ENCODE assay signal across 8 cellular contexts in genomic region chr1:61711257-61711656, GRCh38. TPM values are rescaled to one million over a fixed set of nuclear protein-coding genes. Genes with fewer than 3 reads are reported as not detected.
A peak's percentile ranks its signal among the peaks of the same experiment; 100 is the strongest.
DNase-seq lines count a peak whose midpoint lies in the region; ATAC-seq, FAIRE-seq and TF ChIP-seq lines count a peak whose summit lies in the region.
"Not testable (repeated sequence)": the region's sequence is repeated elsewhere in the genome, so short reads cannot be mapped to it uniquely, and the experiment has no call there.

No MANE protein-coding gene starts in this region.

- not testable (repeated sequence) for H3K14ac ChIP-seq in H1 (ENCODE audit: insufficient read length)

- 95% methylated on average over 4 of the region's 4 CpGs; no CpG with 5 or more reads in 1 of the 2 experiments for WGBS in H1 (ENCODE audit: extremely low coverage in 1 of 2, insufficient coverage in 1 of 2, insufficient read length in 1 of 2, insufficient replicate concordance in 2 of 2, low coverage in 1 of 2, low lambda C conversion rate in 2 of 2, missing lambda C conversion rate in 1 of 2), 2 experiments
- 92% methylated on average over 4 of the region's 4 CpGs for WGBS in HepG2 (ENCODE audit: low lambda C conversion rate)

- DNase-seq in EH (ENCODE audit: low read depth) (peak; percentile 82), PC-9 (peak; percentile 12 to 44), astrocyte of the hippocampus (ENCODE audit: low read depth, low spot score) (peak; percentile 41)
- DNase-seq in H1 (ENCODE audit: low read depth in 1 of 2, low spot score in 2 of 2); foreskin keratinocyte; HepG2 (ENCODE audit: low spot score); upper lobe of right lung: not testable (repeated sequence)

- not testable (repeated sequence) for H2BK5ac ChIP-seq in H1 (ENCODE audit: low read depth, low read length)

- not testable (repeated sequence) for H3K4me2 ChIP-seq in PC-9; H1 (ENCODE audit: insufficient read depth in 1 of 2, low read depth in 2 of 2, low read length in 2 of 2); HepG2 (ENCODE audit: low read depth, low read length)

- H4K8ac ChIP-seq in H1 (ENCODE audit: extremely low read depth, insufficient read depth, low read length), result not testable (repeated sequence)

- TF ChIP-seq EP300 in H1 (IDR thresholded peaks at IDR 0.05; ENCODE audit: borderline replicate concordance in 1 of 2, low read depth in 2 of 2, low read length in 2 of 2); HepG2 (IDR thresholded peaks at IDR 0.05; ENCODE audit: low read depth in 2 of 2, low read length in 2 of 2); HepG2 (CRISPR knock-in tag; IDR thresholded peaks at IDR 0.05; ENCODE audit: borderline replicate concordance): not testable (repeated sequence)

- H3K23ac ChIP-seq in H1 (ENCODE audit: insufficient read length), result not testable (repeated sequence)

- H3K9me2 ChIP-seq in PC-9 (ENCODE audit: insufficient read depth), result not testable (repeated sequence)

- intact Hi-C loops in PC-9 (cut with micrococcal nuclease; ENCODE audit: unreplicated experiment), result loop anchor here (5.0 kb wide), 1 partner anchor 51 kb away; no protein-coding TSS in a partner anchor
- intact Hi-C loops in HepG2 (cut with micrococcal nuclease; ENCODE audit: unreplicated experiment); upper lobe of right lung (cut with DNase I): not testable (repeated sequence)

- not testable (repeated sequence) for H2AFZ ChIP-seq in PC-9; H1 (ENCODE audit: low read length); HepG2 (ENCODE audit: low read length)

- not testable (repeated sequence) for BruUV-seq in PC-9 (replicated peaks; lab: Mats Ljungman, UMichigan); HepG2 (replicated peaks; lab: Mats Ljungman, UMichigan)

- H3K18ac ChIP-seq in H1 (ENCODE audit: extremely low read depth, low read length), result not testable (repeated sequence)

- in situ Hi-C loops in HepG2 (cut with HindIII; ENCODE audit: extremely low pct_ligation_motif_present, low pct_unique_long_range_greater_than_20kb), result not testable (repeated sequence)

- peak; percentile 57 for ATAC-seq in HG03432 (IDR thresholded peaks at IDR 0.05; ENCODE audit: unreplicated experiment)
- ATAC-seq in foreskin keratinocyte, result peak; percentile 58
- ATAC-seq in HepG2, result peak; percentile 56; the same call in 2 of the 3 replicates
- ATAC-seq in upper lobe of right lung, result peak; percentile 28

- H2BK12ac ChIP-seq in H1 (ENCODE audit: low read depth, low read length), result not testable (repeated sequence)

- not testable (repeated sequence) for H3F3A ChIP-seq in PC-9 (ENCODE audit: insufficient read depth, low read depth)

- H4K5ac ChIP-seq in H1 (ENCODE audit: insufficient read length, low read depth, low read length), result not testable (repeated sequence)

- not testable (repeated sequence) for FAIRE-seq in H1 (lab: Jason Lieb, UNC); HepG2 (lab: Jason Lieb, UNC)

- POLR2A ChIA-PET in PC-9 (lab: Charles Lee; ENCODE audit: unreplicated experiment); HepG2 (lab: Yijun Ruan, JAX): not testable (repeated sequence)
- POLR2A ChIA-PET in H1 (lab: Charles Lee; ENCODE audit: partially characterized antibody), result interaction anchor here (0.6 kb wide), 1 partner anchor 913 kb away, joined by 3 read pairs; no protein-coding TSS in a partner anchor

- CTCF ChIA-PET in PC-9 (lab: Charles Lee); H1 (lab: Charles Lee; ENCODE audit: partially characterized antibody); HepG2 (lab: Yijun Ruan, JAX; ENCODE audit: low intra/inter-chr PET ratio, low total read pairs): not testable (repeated sequence)

- not testable (repeated sequence) for H4K20me1 ChIP-seq in PC-9 (ENCODE audit: insufficient read depth); H1 (replicated peaks in 1 of 2; ENCODE audit: control insufficient read depth in 1 of 2, insufficient read depth in 2 of 2, low read length in 2 of 2); HepG2 (ENCODE audit: insufficient read depth, low read length)

- H3K27ac ChIP-seq in PC-9; H1 (ENCODE audit: low read depth, low read length); foreskin keratinocyte; HepG2 (ENCODE audit: extremely low read length, insufficient read depth, low read length); upper lobe of right lung: not testable (repeated sequence)

- H3K9me3 ChIP-seq in PC-9 (ENCODE audit: insufficient read depth, low read depth); H1 (ENCODE audit: insufficient read depth in 2 of 2, low read depth in 1 of 2, low read length in 1 of 2); HepG2 (ENCODE audit: low read length); upper lobe of right lung: not testable (repeated sequence)

- not testable (repeated sequence) for H3K79me1 ChIP-seq in H1 (ENCODE audit: low read depth, low read length)

- peaks cover 13% of the 10 kb centered on the region; the same call in 1 of the 2 replicates for H3K4me1 ChIP-seq in PC-9 (replicated peaks; ENCODE audit: insufficient read depth)
- H3K4me1 ChIP-seq in H1 (replicated peaks in 1 of 4; ENCODE audit: control insufficient read depth in 3 of 4, insufficient read depth in 4 of 4, low read length in 3 of 4); foreskin keratinocyte; HepG2 (ENCODE audit: insufficient read depth, low read length); upper lobe of right lung: not testable (repeated sequence)

- not testable (repeated sequence) for H3K9ac ChIP-seq in H1 (replicated peaks in 1 of 4; ENCODE audit: extremely low read depth in 1 of 4, low read depth in 3 of 4, low read length in 3 of 4); HepG2 (ENCODE audit: insufficient read depth, low read depth, low read length)

- TF ChIP-seq RAD21 in H1 (IDR thresholded peaks at IDR 0.05 in 1 of 2, conservative IDR thresholded peaks at IDR 0.05 in 1 of 2; ENCODE audit: low read depth in 2 of 2, low read length in 2 of 2); HepG2 (CRISPR knock-in tag; IDR thresholded peaks at IDR 0.05): not testable (repeated sequence)

- H2BK120ac ChIP-seq in H1 (replicated peaks; ENCODE audit: low read depth, low read length), result not testable (repeated sequence)

- H3K23me2 ChIP-seq in H1 (ENCODE audit: low read depth, low read length), result not testable (repeated sequence)

- H3K4me3 ChIP-seq in PC-9; H1 (ENCODE audit: extremely low read depth in 1 of 4, insufficient read depth in 2 of 4, low read depth in 3 of 4, low read length in 4 of 4); HepG2 (replicated peaks in 1 of 3; ENCODE audit: insufficient read depth in 1 of 3, low read depth in 2 of 3, low read length in 3 of 3); upper lobe of right lung: not testable (repeated sequence)

- not testable (repeated sequence) for TF ChIP-seq POLR2A in H1 (IDR thresholded peaks at IDR 0.05; ENCODE audit: control extremely low read depth in 1 of 2, low read depth in 2 of 2, low read length in 2 of 2); HepG2 (IDR thresholded peaks at IDR 0.05; ENCODE audit: insufficient read depth in 1 of 2, low read depth in 2 of 2, low read length in 2 of 2)

- TF ChIP-seq CTCF in PC-9 (conservative IDR thresholded peaks at IDR 0.05); H1 (IDR thresholded peaks at IDR 0.05; ENCODE audit: control extremely low read depth in 1 of 3, insufficient read depth in 1 of 3, low read depth in 1 of 3, low read length in 3 of 3); foreskin keratinocyte (conservative IDR thresholded peaks at IDR 0.05); HepG2 (CRISPR knock-in tag; IDR thresholded peaks at IDR 0.05); upper lobe of right lung (IDR thresholded peaks at IDR 0.05): not testable (repeated sequence)

- not testable (repeated sequence) for H4K91ac ChIP-seq in H1 (replicated peaks; ENCODE audit: insufficient read length, low read length)

- not testable (repeated sequence) for H2BK20ac ChIP-seq in H1 (ENCODE audit: low read length)

- H3K79me2 ChIP-seq in PC-9 (ENCODE audit: low read depth), result peaks cover 36% of the 10 kb centered on the region
- not testable (repeated sequence) for H3K79me2 ChIP-seq in H1 (ENCODE audit: control insufficient read depth in 1 of 2, insufficient read depth in 2 of 2, low read length in 2 of 2); HepG2 (ENCODE audit: insufficient read depth, low read length)

- H2AK5ac ChIP-seq in H1 (ENCODE audit: low read depth, low read length), result not testable (repeated sequence)

- H3K27me3 ChIP-seq in PC-9 (ENCODE audit: insufficient read depth, low read depth); H1 (replicated peaks in 1 of 4; ENCODE audit: control insufficient read depth in 3 of 4, extremely low read depth in 1 of 4, insufficient read depth in 3 of 4, low read length in 3 of 4); foreskin keratinocyte; HepG2 (ENCODE audit: control insufficient read depth in 1 of 2, insufficient read depth in 2 of 2, low read length in 2 of 2); upper lobe of right lung: not testable (repeated sequence)

- not testable (repeated sequence) for H2BK15ac ChIP-seq in H1 (ENCODE audit: low read length)

- H3K56ac ChIP-seq in H1 (replicated peaks; ENCODE audit: insufficient read length, low read depth, low read length), result not testable (repeated sequence)

- H3K36me3 ChIP-seq in PC-9 (ENCODE audit: low read depth) (0 out of 2 replicates have a peak, but pooled peaks cover 23% of the 10 kb centered on the region), H1 (ENCODE audit: control insufficient read depth in 2 of 4, insufficient read depth in 4 of 4, low read length in 3 of 4) (peaks cover 0 to 29% (median 9%) of the 10 kb centered on the region in 4 experiments; a peak in 6 of 8 replicates), HepG2 (replicated peaks in 1 of 2; ENCODE audit: control insufficient read depth in 1 of 2, insufficient read depth in 2 of 2, low read length in 2 of 2) (peaks cover 3 to 30% of the 10 kb centered on the region in 2 experiments; a peak in 4 of 5 replicates), upper lobe of right lung (peaks cover 39% of the 10 kb centered on the region)

- H3K4ac ChIP-seq in H1 (replicated peaks; ENCODE audit: insufficient read length, low read depth, low read length), result not testable (repeated sequence)

RNA-seq across cellular contexts. Expression of gene TM2D1, which starts 13.7 kb away (rescaled TPM):
- total RNA-seq in PC-9 (2021), result 36.8 and 42.0 TPM in 2 replicates
- 17.7 and 21.1 TPM in 2 replicates for total RNA-seq in H1 (2021; fragmentation: NEBNext Ultra II Directional; extraction: Animal tissue kit (Norgen Biotek cat#: 25700))
- polyA plus RNA-seq in H1 (2011; rRNA removed), result 20.5 and 25.8 TPM in 2 replicates
- polyA plus RNA-seq in H1 (2011; cell fraction: cytosol; rRNA removed), result 24.0 TPM
- polyA plus RNA-seq in H1 (2011; cell fraction: nucleus; rRNA removed), result 18.7 TPM
- 13.2 to 19.1 TPM (median 15.5 TPM) in 4 replicates for polyA plus RNA-seq in H1 (2012, experiment 1 of 2)
- 17.2 TPM for polyA plus RNA-seq in H1 (2012, experiment 2 of 2)
- 27.2 TPM for polyA plus RNA-seq in H1 (2013, experiment 1 of 2)
- 24.2 TPM for polyA plus RNA-seq in H1 (2013, experiment 2 of 2)
- 11.3 and 12.2 TPM in 2 replicates for polyA minus RNA-seq in H1 (2011; rRNA and poly(A)+ RNA removed)
- 10.7 TPM for polyA minus RNA-seq in H1 (2011; cell fraction: cytosol; rRNA and poly(A)+ RNA removed)
- 32.3 TPM for polyA minus RNA-seq in H1 (2011; cell fraction: nucleus; rRNA and poly(A)+ RNA removed)
- total RNA-seq in foreskin keratinocyte, result 43.5 and 46.0 TPM in 2 replicates
- polyA plus RNA-seq in foreskin keratinocyte, result 39.6 and 41.0 TPM in 2 replicates
- total RNA-seq in HepG2 (2016; rRNA removed; fragmentation: Illumina TruSeq; extraction: Trizol), result 13.6 and 26.6 TPM in 2 replicates
- 7.2 and 10.4 TPM in 2 replicates for total RNA-seq in HepG2 (2016; cell fraction: cytosol; rRNA removed; fragmentation: Illumina TruSeq; extraction: Trizol; ENCODE audit: low read depth)
- total RNA-seq in HepG2 (2016; cell fraction: insoluble cytoplasmic fraction; rRNA removed; fragmentation: Illumina TruSeq; extraction: Trizol), result 13.0 and 24.5 TPM in 2 replicates
- total RNA-seq in HepG2 (2016; cell fraction: membrane; rRNA removed; fragmentation: Illumina TruSeq; extraction: Trizol), result 11.2 and 11.3 TPM in 2 replicates
- 38.4 and 39.9 TPM in 2 replicates for total RNA-seq in HepG2 (2016; cell fraction: nucleus; rRNA removed; fragmentation: Illumina TruSeq; extraction: Trizol)
- polyA plus RNA-seq in HepG2 (2011; rRNA removed), result 49.0 and 49.2 TPM in 2 replicates
- polyA plus RNA-seq in HepG2 (2011; cell fraction: cytosol; rRNA removed), result 30.3 and 42.8 TPM in 2 replicates
- polyA plus RNA-seq in HepG2 (2011; cell fraction: nucleus; rRNA removed), result 27.1 and 36.2 TPM in 2 replicates
- 39.0 and 47.2 TPM in 2 replicates for polyA plus RNA-seq in HepG2 (2012)
- 6.5 and 7.6 TPM in 2 replicates for polyA plus RNA-seq in HepG2 (2016; cell fraction: cytosol; fragmentation: Illumina TruSeq; extraction: Trizol; ENCODE audit: low read depth)
- 12.9 and 14.8 TPM in 2 replicates for polyA plus RNA-seq in HepG2 (2016; cell fraction: insoluble cytoplasmic fraction; fragmentation: Illumina TruSeq; extraction: Trizol; ENCODE audit: low read depth)
- polyA plus RNA-seq in HepG2 (2016; cell fraction: membrane; fragmentation: Illumina TruSeq; extraction: Trizol; ENCODE audit: low read depth), result 7.5 and 9.9 TPM in 2 replicates
- 35.0 and 43.3 TPM in 2 replicates for polyA plus RNA-seq in HepG2 (2016; cell fraction: nucleus; fragmentation: Illumina TruSeq; extraction: Trizol; ENCODE audit: insufficient read depth, low read depth)
- 14.3 and 21.4 TPM in 2 replicates for polyA minus RNA-seq in HepG2 (2011; rRNA and poly(A)+ RNA removed; ENCODE audit: low replicate concordance)
- 21.5 and 25.8 TPM in 2 replicates for polyA minus RNA-seq in HepG2 (2011; cell fraction: cytosol; rRNA and poly(A)+ RNA removed)
- 70.6 and 76.6 TPM in 2 replicates for polyA minus RNA-seq in HepG2 (2011; cell fraction: nucleus; rRNA and poly(A)+ RNA removed)
- total RNA-seq in upper lobe of right lung, result 41.0 TPM

RNA-seq across cellular contexts. Expression of gene PATJ, which starts 31.0 kb away (rescaled TPM):
- 86.8 and 91.0 TPM in 2 replicates for total RNA-seq in PC-9 (2021)
- 45.8 and 55.6 TPM in 2 replicates for total RNA-seq in H1 (2021; fragmentation: NEBNext Ultra II Directional; extraction: Animal tissue kit (Norgen Biotek cat#: 25700))
- 6.3 and 8.2 TPM in 2 replicates for polyA plus RNA-seq in H1 (2011; rRNA removed)
- polyA plus RNA-seq in H1 (2011; cell fraction: cytosol; rRNA removed), result 11.3 TPM
- 9.1 TPM for polyA plus RNA-seq in H1 (2011; cell fraction: nucleus; rRNA removed)
- 19.5 to 24.4 TPM (median 20.0 TPM) in 4 replicates for polyA plus RNA-seq in H1 (2012, experiment 1 of 2)
- 2.0 TPM for polyA plus RNA-seq in H1 (2012, experiment 2 of 2)
- polyA plus RNA-seq in H1 (2013, experiment 1 of 2), result 18.5 TPM
- polyA plus RNA-seq in H1 (2013, experiment 2 of 2), result 18.7 TPM
- 56.6 and 67.1 TPM in 2 replicates for polyA minus RNA-seq in H1 (2011; rRNA and poly(A)+ RNA removed)
- polyA minus RNA-seq in H1 (2011; cell fraction: cytosol; rRNA and poly(A)+ RNA removed), result 27.9 TPM
- 136 TPM for polyA minus RNA-seq in H1 (2011; cell fraction: nucleus; rRNA and poly(A)+ RNA removed)
- total RNA-seq in foreskin keratinocyte, result 39.1 and 44.5 TPM in 2 replicates
- polyA plus RNA-seq in foreskin keratinocyte, result 10.6 and 12.5 TPM in 2 replicates
- 16.8 and 18.0 TPM in 2 replicates for total RNA-seq in HepG2 (2016; rRNA removed; fragmentation: Illumina TruSeq; extraction: Trizol)
- 4.5 and 6.0 TPM in 2 replicates for total RNA-seq in HepG2 (2016; cell fraction: cytosol; rRNA removed; fragmentation: Illumina TruSeq; extraction: Trizol; ENCODE audit: low read depth)
- 14.4 and 17.4 TPM in 2 replicates for total RNA-seq in HepG2 (2016; cell fraction: insoluble cytoplasmic fraction; rRNA removed; fragmentation: Illumina TruSeq; extraction: Trizol)
- total RNA-seq in HepG2 (2016; cell fraction: membrane; rRNA removed; fragmentation: Illumina TruSeq; extraction: Trizol), result 8.1 and 8.2 TPM in 2 replicates
- 34.5 and 41.0 TPM in 2 replicates for total RNA-seq in HepG2 (2016; cell fraction: nucleus; rRNA removed; fragmentation: Illumina TruSeq; extraction: Trizol)
- 6.2 and 6.4 TPM in 2 replicates for polyA plus RNA-seq in HepG2 (2011; rRNA removed)
- polyA plus RNA-seq in HepG2 (2011; cell fraction: cytosol; rRNA removed), result 2.5 and 3.6 TPM in 2 replicates
- polyA plus RNA-seq in HepG2 (2011; cell fraction: nucleus; rRNA removed), result 5.8 and 9.0 TPM in 2 replicates
- polyA plus RNA-seq in HepG2 (2012), result 9.2 and 10.9 TPM in 2 replicates
- polyA plus RNA-seq in HepG2 (2016; cell fraction: cytosol; fragmentation: Illumina TruSeq; extraction: Trizol; ENCODE audit: low read depth), result 0.66 and 1.0 TPM in 2 replicates
- 5.1 and 6.6 TPM in 2 replicates for polyA plus RNA-seq in HepG2 (2016; cell fraction: insoluble cytoplasmic fraction; fragmentation: Illumina TruSeq; extraction: Trizol; ENCODE audit: low read depth)
- polyA plus RNA-seq in HepG2 (2016; cell fraction: membrane; fragmentation: Illumina TruSeq; extraction: Trizol; ENCODE audit: low read depth), result 0.99 and 1.1 TPM in 2 replicates
- 10.4 and 13.2 TPM in 2 replicates for polyA plus RNA-seq in HepG2 (2016; cell fraction: nucleus; fragmentation: Illumina TruSeq; extraction: Trizol; ENCODE audit: insufficient read depth, low read depth)
- polyA minus RNA-seq in HepG2 (2011; rRNA and poly(A)+ RNA removed; ENCODE audit: low replicate concordance), result 17.4 and 19.3 TPM in 2 replicates
- 11.3 and 16.1 TPM in 2 replicates for polyA minus RNA-seq in HepG2 (2011; cell fraction: cytosol; rRNA and poly(A)+ RNA removed)
- 97.9 and 115 TPM in 2 replicates for polyA minus RNA-seq in HepG2 (2011; cell fraction: nucleus; rRNA and poly(A)+ RNA removed)
- 56.2 TPM for total RNA-seq in upper lobe of right lung
